9 cellular contexts compared by ENCODE assay signal in the genomic region with DNA sequence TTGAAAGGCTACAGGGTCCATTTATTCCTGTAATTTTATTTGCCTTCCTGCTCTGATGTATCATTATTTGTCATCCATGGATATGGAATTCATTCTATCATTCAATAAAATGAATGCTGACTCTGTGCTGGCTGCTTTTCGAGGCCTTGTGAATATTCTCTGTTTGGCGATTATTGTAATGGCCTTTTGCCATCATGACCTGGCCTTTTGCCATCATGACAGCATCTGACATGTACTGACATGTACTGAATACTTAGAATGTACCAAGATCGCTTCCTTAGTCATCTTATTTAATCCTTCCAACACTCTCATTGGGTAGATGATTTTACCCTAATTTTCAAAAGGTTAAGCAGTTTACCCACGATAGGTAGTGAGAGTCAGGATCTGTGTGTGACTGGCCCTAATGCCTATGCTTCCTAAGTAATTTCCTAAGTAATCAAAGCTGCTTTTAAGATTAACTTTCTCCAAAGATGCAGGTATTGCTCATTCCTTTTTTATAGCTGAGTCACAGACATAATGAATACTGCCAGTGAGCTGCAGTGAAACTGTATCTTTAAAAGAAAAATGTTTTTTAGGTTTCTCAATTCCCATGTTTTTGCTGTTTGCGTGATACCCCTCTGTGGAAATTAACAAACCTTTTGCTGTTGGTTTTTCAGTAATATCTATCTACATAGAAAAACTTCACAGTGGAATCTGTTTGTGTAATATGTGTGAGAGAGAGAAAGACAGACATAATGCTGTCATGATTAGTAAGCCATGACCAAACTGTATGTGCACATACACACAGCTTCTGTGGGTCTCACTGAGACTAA.
DNase-seq lines count a peak whose midpoint lies in the region; ATAC-seq and TF ChIP-seq lines count a peak whose summit lies in the region.
"Had no signal": no experiment of that assay in that cellular context is flagged by ENCODE, and none has a peak within 500 bp of the region (broad histone marks: within the 10 kb centered on the region; RNA-seq: fewer than 3 reads in every experiment).

No MANE protein-coding gene starts in this region.

- peaks cover 4% of the 10 kb centered on the region for H3K36me3 Mint-ChIP-seq in activated CD8-positive, alpha-beta memory T cell treated with anti-CD3 and anti-CD28 coated beads, Interleukin-2, amount 10 ng/mL, durations not matched to agents 7 days and 5 days

- no peaks in the 10 kb centered on the region for H3K27me3 ChIP-seq in thyroid gland

- no peaks in the 10 kb centered on the region for H3K36me3 ChIP-seq in thyroid gland

- H3K4me1 ChIP-seq in thyroid gland = peaks cover 22 to 24% of the 10 kb centered on the region in 2 donors

- CTCF ChIA-PET in activated CD8-positive, alpha-beta memory T cell treated with anti-CD3 and anti-CD28 coated beads, Interleukin-2, amount 10 ng/mL, durations not matched to agents 7 days and 5 days (lab: Charles Lee) = interaction anchor here (1.0 kb wide), 1 partner anchor 94 kb away, joined by 3 read pairs; no protein-coding TSS in a partner anchor

- H3K27ac Mint-ChIP-seq in activated CD8-positive, alpha-beta memory T cell treated with anti-CD3 and anti-CD28 coated beads, Interleukin-2, amount 10 ng/mL, durations not matched to agents 7 days and 5 days = peak overlapping the region; percentile 39

- peak overlapping the region in 1 of 3 donors; percentile 52 for H3K27ac ChIP-seq in thyroid gland

- no peak overlapping the region for H3K4me3 Mint-ChIP-seq in activated CD8-positive, alpha-beta memory T cell treated with anti-CD3 and anti-CD28 coated beads, Interleukin-2, amount 10 ng/mL, durations not matched to agents 7 days and 5 days

- no peak for TF ChIP-seq POLR2A in thyroid gland (IDR thresholded peaks at IDR 0.05)

- TF ChIP-seq CTCF in fibroblast of villous mesenchyme (IDR thresholded peaks at IDR 0.05; ENCODE audit: insufficient read depth, low read depth, low read length) (no peak), thyroid gland (IDR thresholded peaks at IDR 0.05) (no peak)

- peaks cover 14% of the 10 kb centered on the region for H3K4me1 Mint-ChIP-seq in activated CD8-positive, alpha-beta memory T cell treated with anti-CD3 and anti-CD28 coated beads, Interleukin-2, amount 10 ng/mL, durations not matched to agents 7 days and 5 days

- no peaks in the 10 kb centered on the region for H3K27me3 Mint-ChIP-seq in activated CD8-positive, alpha-beta memory T cell treated with anti-CD3 and anti-CD28 coated beads, Interleukin-2, amount 10 ng/mL, durations not matched to agents 7 days and 5 days

- intact Hi-C loops in thyroid gland (cut with DNase I) = no loop called here

- no peaks in the 10 kb centered on the region for H3K9me3 ChIP-seq in thyroid gland

- no peak overlapping the region for H3K4me3 ChIP-seq in fibroblast of villous mesenchyme (ENCODE audit: low read depth, low read length)
- no peak overlapping the region for H3K4me3 ChIP-seq in thyroid gland (replicated peaks in 1 of 3)

- DNase-seq in activated CD8-positive, alpha-beta memory T cell treated with anti-CD3 and anti-CD28 coated beads, Interleukin-2, amount 10 ng/mL, durations not matched to agents 7 days and 5 days = no peak
- no peak for DNase-seq in activated CD8-positive, alpha-beta memory T cell treated with anti-CD3 and anti-CD28 coated beads, Interleukin-2, amount 50 U/mL, for 48 hours
- DNase-seq in fibroblast of villous mesenchyme (ENCODE audit: low read depth) (peak; percentile 41), thyroid gland (peak; percentile 31), NCI-H1930 (lab: John Stamatoyannopoulos, UW) (no peak), SKM-1 (lab: John Stamatoyannopoulos, UW; ENCODE audit: unreplicated experiment) (no peak)
- DNase-seq: Calu3 had no signal

- H3K9me3 Mint-ChIP-seq in activated CD8-positive, alpha-beta memory T cell treated with anti-CD3 and anti-CD28 coated beads, Interleukin-2, amount 10 ng/mL, durations not matched to agents 7 days and 5 days (ENCODE audit: low read depth) = no peaks in the 10 kb centered on the region

- 69 to 70% methylated on average over 5 of the region's 5 CpGs for WGBS in thyroid gland, 2 donors

- no peak for ATAC-seq in activated CD8-positive, alpha-beta memory T cell treated with anti-CD3 and anti-CD28 coated beads, Interleukin-2, amount 10 ng/mL, durations not matched to agents 7 days and 5 days
- ATAC-seq in SK-N-SH treated with all-trans-retinoic acid at 6 μM for 48 hours (peak; percentile 78), HG02840 (IDR thresholded peaks at IDR 0.05; ENCODE audit: low FRiP score, unreplicated experiment) (no peak)

TF ChIP-seq in SK-N-SH treated with all-trans-retinoic acid at 6 μM for 48 hours, 23 proteins besides CTCF, POLR2A, EP300 and RAD21:
- no peak for TF ChIP-seq TCF4 (CRISPR knock-in tag; IDR thresholded peaks at IDR 0.05; ENCODE audit: borderline replicate concordance)
- TF ChIP-seq OSR1 (CRISPR knock-in tag; IDR thresholded peaks at IDR 0.05) = no peak
- no peak for TF ChIP-seq ARNTL (CRISPR knock-in tag; IDR thresholded peaks at IDR 0.05; ENCODE audit: borderline replicate concordance, low read depth)
- no peak for TF ChIP-seq GLIS3 (CRISPR knock-in tag; IDR thresholded peaks at IDR 0.05)
- peak; percentile 53; the same call in 1 of the 2 replicates for TF ChIP-seq ISL1 (CRISPR knock-in tag; IDR thresholded peaks at IDR 0.05)
- TF ChIP-seq ESRRG (CRISPR knock-in tag; IDR thresholded peaks at IDR 0.05) = no peak

Comparison
In these comparisons a context has a peak if more than half of its experiments do, and no peak if none do; other contexts are left out.
1. DNase-seq: peak in fibroblast of villous mesenchyme (single experiment) and thyroid gland (2 of 2); none in activated CD8-positive, alpha-beta memory T cell treated with anti-CD3 and anti-CD28 coated beads, Interleukin-2, amount 10 ng/mL, durations not matched to agents 7 days and 5 days (single experiment), activated CD8-positive, alpha-beta memory T cell treated with anti-CD3 and anti-CD28 coated beads, Interleukin-2, amount 50 U/mL, for 48 hours (single experiment), NCI-H1930 (0 of 2) and SKM-1 (single experiment).